9 cellular contexts compared by ENCODE assay signal in the genomic region with DNA sequence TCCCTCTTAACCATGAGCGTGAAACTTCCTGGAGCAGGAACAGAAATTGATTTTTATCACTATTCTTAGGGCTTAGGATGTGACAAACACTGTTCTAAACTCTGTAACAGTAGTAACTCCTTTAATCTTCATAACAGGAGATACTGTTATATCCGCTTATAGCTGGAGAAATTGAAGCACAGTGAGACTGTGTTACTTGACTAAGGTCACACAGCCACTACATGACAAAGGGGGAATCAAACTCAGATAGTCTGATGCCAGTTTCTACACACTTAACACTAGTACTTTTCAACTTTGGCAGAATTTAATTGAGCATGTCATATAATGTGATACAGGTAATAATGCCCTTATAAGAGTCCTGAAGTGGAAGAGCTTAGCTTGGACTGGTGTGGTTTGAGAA. TPM values are rescaled to one million over a fixed set of nuclear protein-coding genes. Genes with fewer than 3 reads are reported as not detected.
DNase-seq lines count a peak whose midpoint lies in the region; ATAC-seq, FAIRE-seq and TF ChIP-seq lines count a peak whose summit lies in the region.
"Had no signal": no experiment of that assay in that cellular context is flagged by ENCODE, and none has a peak within 500 bp of the region (broad histone marks: within the 10 kb centered on the region; RNA-seq: fewer than 3 reads in every experiment).

No MANE protein-coding gene starts in this region.

- no peaks in the 10 kb centered on the region for H3K27me3 Mint-ChIP-seq in CD8-positive, alpha-beta T cell (ENCODE audit: low read depth)
- H3K27me3 Mint-ChIP-seq in GM23338 (ENCODE audit: insufficient read depth, low read depth, poor library complexity) (peaks cover 1% of the 10 kb centered on the region), neural progenitor cell (ENCODE audit: insufficient read depth, low read depth) (no peaks in the 10 kb centered on the region), T-helper 17 cell (no peaks in the 10 kb centered on the region)

- H3K36me3 ChIP-seq in CD8-positive, alpha-beta T cell (ENCODE audit: insufficient read depth, low read length) = peaks cover 9% of the 10 kb centered on the region
- H3K36me3 ChIP-seq in GM23338 (ENCODE audit: insufficient read depth) (peaks cover 7% of the 10 kb centered on the region), neural progenitor cell (no peaks in the 10 kb centered on the region)
- H3K36me3 ChIP-seq: prostate gland had no signal

- H3K4me1 ChIP-seq in CD8-positive, alpha-beta T cell (ENCODE audit: insufficient read depth, low read length) = peaks cover 18% of the 10 kb centered on the region
- H3K4me1 ChIP-seq in GM23338 (ENCODE audit: insufficient read depth) (peaks cover 12% of the 10 kb centered on the region), neural progenitor cell (peaks cover 5% of the 10 kb centered on the region)
- H3K4me1 ChIP-seq: prostate gland had no signal

- no peaks in the 10 kb centered on the region for H3K79me2 ChIP-seq in GM23338 (replicated peaks; ENCODE audit: insufficient read depth)
- H3K79me2 ChIP-seq in neural progenitor cell (ENCODE audit: low read depth) = no peaks in the 10 kb centered on the region

- peak overlapping the region; percentile 40 for H3K4me3 Mint-ChIP-seq in CD8-positive, alpha-beta T cell
- H3K4me3 Mint-ChIP-seq in GM23338 = peak overlapping the region; percentile 60; the same call in 1 of the 3 replicates
- peak overlapping the region; percentile 81 for H3K4me3 Mint-ChIP-seq in neural progenitor cell
- no peak overlapping the region for H3K4me3 Mint-ChIP-seq in T-helper 17 cell

- H3K4me1 Mint-ChIP-seq in CD8-positive, alpha-beta T cell (ENCODE audit: low read depth) = peaks cover 27% of the 10 kb centered on the region
- H3K4me1 Mint-ChIP-seq in GM23338 (peaks cover 3% of the 10 kb centered on the region; the same call in 2 of the 3 replicates), neural progenitor cell (peaks cover 8% of the 10 kb centered on the region), T-helper 17 cell (peaks cover 14% of the 10 kb centered on the region)

- H3K4me3 ChIP-seq in CD8-positive, alpha-beta T cell (ENCODE audit: low read depth, low read length) = peak overlapping the region; percentile 29
- H3K4me3 ChIP-seq in GM23338 (no peak overlapping the region; the same call in 1 of the 2 replicates), neural progenitor cell (no peak overlapping the region)

- no peaks in the 10 kb centered on the region; the same call in 1 of the 2 replicates for H4K20me1 ChIP-seq in GM23338 (replicated peaks; ENCODE audit: insufficient read depth)
- no peaks in the 10 kb centered on the region for H4K20me1 ChIP-seq in neural progenitor cell (ENCODE audit: low read depth)

- H3K9me3 ChIP-seq in CD8-positive, alpha-beta T cell (ENCODE audit: low read length) = peaks cover 3% of the 10 kb centered on the region
- no peaks in the 10 kb centered on the region for H3K9me3 ChIP-seq in neural progenitor cell (ENCODE audit: low read depth)
- H3K9me3 ChIP-seq in T-helper 17 cell (ENCODE audit: control insufficient read depth, low read length, poor library complexity, severe bottlenecking) = no peaks in the 10 kb centered on the region
- H3K9me3 ChIP-seq: prostate gland had no signal

- DNase-seq in CD8-positive, alpha-beta T cell = no peak
- DNase-seq in GM23338 (ENCODE audit: low spot score) = no peak
- DNase-seq in caudate nucleus (lab: John Stamatoyannopoulos, UW) = no peak
- DNase-seq in neural progenitor cell (ENCODE audit: low spot score) = no peak
- DNase-seq in NOMO-1 treated with dmso at 0.1 percent for 144 hours (lab: John Stamatoyannopoulos, UW; ENCODE audit: unreplicated experiment) = no peak
- no peak for DNase-seq in T-helper 17 cell
- no peak for DNase-seq in frontal cortex (ENCODE audit: low spot score in 2 of 2)

- H3K9me2 ChIP-seq in GM23338 (ENCODE audit: insufficient read depth) = no peaks in the 10 kb centered on the region

- no peak for TF ChIP-seq CTCF in CD8-positive, alpha-beta T cell (IDR thresholded peaks at IDR 0.05)
- TF ChIP-seq CTCF in GM23338 (conservative IDR thresholded peaks at IDR 0.05; ENCODE audit: low read depth in 2 of 2) (no peak), neural progenitor cell (IDR thresholded peaks at IDR 0.05) (no peak)

- peaks cover 25% of the 10 kb centered on the region for H3K36me3 Mint-ChIP-seq in CD8-positive, alpha-beta T cell
- H3K36me3 Mint-ChIP-seq in GM23338 (ENCODE audit: low read depth) = peaks cover 17% of the 10 kb centered on the region
- peaks cover 9% of the 10 kb centered on the region for H3K36me3 Mint-ChIP-seq in neural progenitor cell
- peaks cover 7% of the 10 kb centered on the region for H3K36me3 Mint-ChIP-seq in T-helper 17 cell (ENCODE audit: low read depth)

- H3K9me3 Mint-ChIP-seq in CD8-positive, alpha-beta T cell = no peaks in the 10 kb centered on the region
- H3K9me3 Mint-ChIP-seq in GM23338 (no peaks in the 10 kb centered on the region), neural progenitor cell (no peaks in the 10 kb centered on the region)

- no peaks in the 10 kb centered on the region for H3K27me3 ChIP-seq in CD8-positive, alpha-beta T cell (ENCODE audit: insufficient read depth, low read length)
- H3K27me3 ChIP-seq in GM23338 (ENCODE audit: insufficient read depth) (no peaks in the 10 kb centered on the region), neural progenitor cell (peaks cover 6% of the 10 kb centered on the region)

- no peak for FAIRE-seq in frontal cortex (lab: Jason Lieb, UNC)
- FAIRE-seq: D721Med had no signal

- no peak overlapping the region for H3K9ac ChIP-seq in neural progenitor cell

- no peaks in the 10 kb centered on the region for H3F3A ChIP-seq in GM23338 (replicated peaks; ENCODE audit: low read depth)
- peaks cover 8% of the 10 kb centered on the region for H3F3A ChIP-seq in neural progenitor cell (ENCODE audit: low read depth)

- ATAC-seq in CD8-positive, alpha-beta T cell = no peak
- ATAC-seq in GM23338 (no peak), T-helper 17 cell (no peak)

- peak overlapping the region; percentile 99; the same call in 1 of the 2 replicates for H2AFZ ChIP-seq in GM23338
- H2AFZ ChIP-seq in neural progenitor cell (replicated peaks) = no peak overlapping the region

- no peak overlapping the region for H3K27ac ChIP-seq in CD8-positive, alpha-beta T cell (ENCODE audit: low read depth, low read length)
- H3K27ac ChIP-seq in GM23338 (ENCODE audit: low read depth) (peak overlapping the region; percentile 26; the same call in 1 of the 2 replicates), caudate nucleus (ENCODE audit: low read depth, low read length) (peak overlapping the region; percentile 73), neural progenitor cell (no peak overlapping the region)

- peak overlapping the region; percentile 55 for H3K27ac Mint-ChIP-seq in CD8-positive, alpha-beta T cell
- H3K27ac Mint-ChIP-seq in GM23338 (no peak overlapping the region), neural progenitor cell (no peak overlapping the region), T-helper 17 cell (no peak overlapping the region)

- intact Hi-C loops in CD8-positive, alpha-beta T cell (cut with DNase I, micrococcal nuclease) = loop anchor here (2.0 to 10.0 kb wide), 4 partner anchors 18 to 1798 kb away; a partner anchor contains a TSS

- CTCF ChIA-PET in CD8-positive, alpha-beta T cell (lab: Charles Lee) = no interaction called here

- POLR2A ChIA-PET in CD8-positive, alpha-beta T cell (lab: Charles Lee) = interaction anchor here (1.7 kb wide), 1 partner anchor 430 kb away, joined by 9 read pairs; a partner anchor contains a TSS

- H3K4me2 ChIP-seq in GM23338 (peak overlapping the region; percentile 73; the same call in 1 of the 2 replicates), neural progenitor cell (no peak overlapping the region)

TF ChIP-seq in GM23338, 12 proteins besides CTCF, POLR2A, EP300 and RAD21 (continues in another document):
- no peak for TF ChIP-seq ZNF331 (CRISPR knock-in tag; IDR thresholded peaks at IDR 0.05; ENCODE audit: low read depth)
- TF ChIP-seq EZH2 (IDR thresholded peaks at IDR 0.05; ENCODE audit: low read depth, unreplicated experiment) = no peak
- no peak for TF ChIP-seq CREB1 (CRISPR knock-in tag; IDR thresholded peaks at IDR 0.05; ENCODE audit: low read depth)

RNA-seq across cellular contexts. Expression of a gene that starts 0.8 kb away (rescaled TPM):
- total RNA-seq in CD8-positive, alpha-beta T cell = 10 to 100 TPM; 12.7 to 13.7 TPM
- 15.4 and 16.5 TPM in 2 replicates for total RNA-seq in GM23338 (2014; rRNA removed; shearing (Covaris generic))
- 12.7 and 13.0 TPM in 2 replicates for polyA plus RNA-seq in GM23338 (2016; fragmentation: Nextera tagmentation; extraction: Ambion mirVana)
- 19.7 and 21.2 TPM in 2 replicates for total RNA-seq in neural progenitor cell (ENCODE audit: low replicate concordance)
- 10 to 100 TPM; 13.4 to 17.6 TPM for total RNA-seq in T-helper 17 cell
- 36.7 TPM for total RNA-seq in frontal cortex

Comparison
In these comparisons a context has a peak if more than half of its experiments do, and no peak if none do; other contexts are left out.
1. H3K27ac ChIP-seq: peak in GM23338 (single experiment) and caudate nucleus (single experiment); none in CD8-positive, alpha-beta T cell (single experiment) and neural progenitor cell (single experiment).